ENCODE assay signal across 8 cellular contexts in genomic region chr1:40160806-40161124, GRCh38. TPM values are rescaled to one million over a fixed set of nuclear protein-coding genes. Genes with fewer than 3 reads are reported as not detected.
DNase-seq lines count a peak whose midpoint lies in the region; TF ChIP-seq lines count a peak whose summit lies in the region.

No MANE protein-coding gene starts in this region.

- CTCF ChIA-PET in HEK293 (lab: Yijun Ruan, JAX) = interaction anchor here (0.9 to 3.6 kb wide), 3 partner anchors 8 to 17 kb away, joined by 3 to 32 read pairs (median 3); no protein-coding TSS in a partner anchor

- POLR2A ChIA-PET in HEK293 (lab: Yijun Ruan, JAX) = interaction anchor here (1.2 kb wide), 1 partner anchor 96 kb away, joined by 4 read pairs; no protein-coding TSS in a partner anchor

- H3K27me3 ChIP-seq in layer of hippocampus (ENCODE audit: control insufficient read depth, insufficient read depth, low read length) = no peaks in the 10 kb centered on the region

- no peaks in the 10 kb centered on the region for H3K36me3 ChIP-seq in HEK293 (ENCODE audit: control insufficient read depth in 2 of 2, insufficient read depth in 1 of 2, low read length in 2 of 2)

- DNase-seq in astrocyte of the spinal cord (ENCODE audit: low read depth, low spot score) (no peak), NCI-H1417 treated with DMSO at 0.1 percent for 48 hours (lab: John Stamatoyannopoulos, UW) (no peak), GM03348 (ENCODE audit: low spot score) (no peak)
- no peak for DNase-seq in stimulated activated CD4-positive, alpha-beta T cell treated with anti-CD3 and anti-CD28 coated beads, Interleukin-15, amount 100 ng/mL, for 24 hours
- no peak for DNase-seq in activated effector memory CD4-positive, alpha-beta T cell treated with Interleukin-2 at 50 U/mL for 16 hours

- in situ Hi-C loops in astrocyte of the spinal cord (cut with HindIII; ENCODE audit: low sequenced_read_pairs) = no loop called here

- TF ChIP-seq CTCF in HEK293 (tag by site-specific recombination; IDR thresholded peaks at IDR 0.05) (no peak), astrocyte of the spinal cord (IDR thresholded peaks at IDR 0.05; ENCODE audit: low read depth, low read length) (no peak)

- H3K9me3 ChIP-seq in HEK293 (ENCODE audit: control insufficient read depth, insufficient read depth, low read depth, low read length) = no peaks in the 10 kb centered on the region

- peaks cover 3% of the 10 kb centered on the region for H3K4me1 ChIP-seq in HEK293 (ENCODE audit: control insufficient read depth, insufficient read depth, low read length)

- no peak overlapping the region for H3K27ac ChIP-seq in HEK293 (ENCODE audit: extremely low read depth, low read depth, low read length)
- peak overlapping the region; percentile 90 for H3K27ac ChIP-seq in layer of hippocampus (ENCODE audit: low read depth, low read length)
- H3K27ac ChIP-seq in temporal lobe (ENCODE audit: low read depth, low read length) = peak overlapping the region; percentile 90

- H3K4me3 ChIP-seq in HEK293 (ENCODE audit: low read depth, low read length) = peak overlapping the region; percentile 82
- H3K4me3 ChIP-seq in astrocyte of the spinal cord (ENCODE audit: low read depth, low read length) = peak overlapping the region; percentile 98

TF ChIP-seq in HEK293, 187 proteins besides CTCF, POLR2A, EP300 and RAD21:
- TF ChIP-seq ZNF155 (tag by site-specific recombination; IDR thresholded peaks at IDR 0.05) = no peak
- peak; percentile 32; the same call in 1 of the 2 replicates for TF ChIP-seq ZBTB48 (tag by site-specific recombination; IDR thresholded peaks at IDR 0.05)
- no peak for TF ChIP-seq ZNF621 (tag by site-specific recombination; IDR thresholded peaks at IDR 0.05)
- TF ChIP-seq, protein P1, sequence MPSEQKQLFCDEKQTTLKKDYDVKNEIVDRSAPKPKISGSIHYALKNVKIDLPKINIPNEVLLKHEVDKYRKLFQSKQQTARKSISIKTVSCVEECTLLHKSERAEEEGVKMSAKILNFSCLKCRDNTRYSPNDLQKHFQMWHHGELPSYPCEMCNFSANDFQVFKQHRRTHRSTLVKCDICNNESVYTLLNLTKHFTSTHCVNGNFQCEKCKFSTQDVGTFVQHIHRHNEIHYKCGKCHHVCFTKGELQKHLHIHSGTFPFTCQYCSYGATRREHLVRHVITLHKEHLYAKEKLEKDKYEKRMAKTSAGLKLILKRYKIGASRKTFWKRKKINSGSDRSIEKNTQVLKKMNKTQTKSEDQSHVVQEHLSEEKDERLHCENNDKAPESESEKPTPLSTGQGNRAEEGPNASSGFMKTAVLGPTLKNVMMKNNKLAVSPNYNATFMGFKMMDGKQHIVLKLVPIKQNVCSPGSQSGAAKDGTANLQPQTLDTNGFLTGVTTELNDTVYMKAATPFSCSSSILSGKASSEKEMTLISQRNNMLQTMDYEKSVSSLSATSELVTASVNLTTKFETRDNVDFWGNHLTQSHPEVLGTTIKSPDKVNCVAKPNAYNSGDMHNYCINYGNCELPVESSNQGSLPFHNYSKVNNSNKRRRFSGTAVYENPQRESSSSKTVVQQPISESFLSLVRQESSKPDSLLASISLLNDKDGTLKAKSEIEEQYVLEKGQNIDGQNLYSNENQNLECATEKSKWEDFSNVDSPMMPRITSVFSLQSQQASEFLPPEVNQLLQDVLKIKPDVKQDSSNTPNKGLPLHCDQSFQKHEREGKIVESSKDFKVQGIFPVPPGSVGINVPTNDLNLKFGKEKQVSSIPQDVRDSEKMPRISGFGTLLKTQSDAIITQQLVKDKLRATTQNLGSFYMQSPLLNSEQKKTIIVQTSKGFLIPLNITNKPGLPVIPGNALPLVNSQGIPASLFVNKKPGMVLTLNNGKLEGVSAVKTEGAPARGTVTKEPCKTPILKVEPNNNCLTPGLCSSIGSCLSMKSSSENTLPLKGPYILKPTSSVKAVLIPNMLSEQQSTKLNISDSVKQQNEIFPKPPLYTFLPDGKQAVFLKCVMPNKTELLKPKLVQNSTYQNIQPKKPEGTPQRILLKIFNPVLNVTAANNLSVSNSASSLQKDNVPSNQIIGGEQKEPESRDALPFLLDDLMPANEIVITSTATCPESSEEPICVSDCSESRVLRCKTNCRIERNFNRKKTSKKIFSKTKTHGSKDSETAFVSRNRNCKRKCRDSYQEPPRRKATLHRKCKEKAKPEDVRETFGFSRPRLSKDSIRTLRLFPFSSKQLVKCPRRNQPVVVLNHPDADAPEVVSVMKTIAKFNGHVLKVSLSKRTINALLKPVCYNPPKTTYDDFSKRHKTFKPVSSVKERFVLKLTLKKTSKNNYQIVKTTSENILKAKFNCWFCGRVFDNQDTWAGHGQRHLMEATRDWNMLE (tag by site-specific recombination; conservative IDR thresholded peaks at IDR 0.05; ENCODE audit: low read depth) = 0 out of 2 replicates have a peak, but pooled peaks have one; percentile 66
- TF ChIP-seq ZNF2 (tag by site-specific recombination; IDR thresholded peaks at IDR 0.05) = 0 out of 2 replicates have a peak, but pooled peaks have one; percentile 8
- no peak for TF ChIP-seq ZBTB1 (tag by site-specific recombination; IDR thresholded peaks at IDR 0.05)
- TF ChIP-seq ZNF211 (tag by site-specific recombination; IDR thresholded peaks at IDR 0.05; ENCODE audit: low read depth) = no peak

RNA-seq across cellular contexts. Expression of gene RLF, which starts 0.4 kb away (rescaled TPM):
- total RNA-seq in temporal lobe = 66.1 TPM
